ENCODE assay signal across 8 cellular contexts in the genomic region with DNA sequence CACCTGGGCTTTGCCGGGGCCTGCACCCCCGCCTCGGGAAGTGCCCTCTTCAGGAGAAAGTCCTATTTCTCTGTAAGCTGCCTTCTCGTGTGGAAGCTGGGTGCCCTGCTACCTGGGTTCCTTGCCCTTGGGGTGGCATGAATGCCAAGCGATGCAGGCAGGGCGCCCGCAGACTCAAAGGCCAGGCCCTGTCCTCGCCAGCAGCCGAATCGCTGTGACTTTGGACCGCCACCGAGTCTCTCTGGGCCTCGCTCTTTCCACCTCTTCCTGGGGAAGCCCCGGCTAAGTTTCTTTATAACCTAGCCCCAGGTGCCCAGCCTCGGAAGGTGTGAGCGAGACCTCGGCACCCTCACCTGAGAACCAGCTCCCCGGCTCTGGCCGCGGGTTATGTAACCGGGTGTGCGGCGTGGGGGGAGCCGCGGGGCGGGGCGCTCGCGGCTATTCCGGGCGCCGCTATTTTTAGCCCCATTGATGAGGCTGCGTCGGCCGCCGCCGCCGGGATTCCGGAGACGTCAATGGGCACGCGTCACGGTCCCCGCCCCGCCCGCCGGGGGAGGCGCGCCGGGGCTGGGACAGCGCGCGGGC. TPM values are rescaled to one million over a fixed set of nuclear protein-coding genes. Genes with fewer than 3 reads are reported as not detected.
A peak's percentile ranks its signal among the peaks of the same experiment; 100 is the strongest.
DNase-seq lines count a peak whose midpoint lies in the region; ATAC-seq and TF ChIP-seq lines count a peak whose summit lies in the region.

No MANE protein-coding gene starts in this region.

- H3K4me3 ChIP-seq in AG04449 (ENCODE audit: low read depth, low read length) (peak overlapping the region; percentile 62), SJSA1 (peak overlapping the region; percentile 89), thymus (ENCODE audit: low read length) (peak overlapping the region; percentile 49)

- ATAC-seq in GM19025 (IDR thresholded peaks at IDR 0.05; ENCODE audit: low read depth, unreplicated experiment) (peak; percentile 39), omental fat pad (ENCODE audit: low FRiP score) (peak; percentile 63)
- peak; percentile 53 to 61 for ATAC-seq in activated naive CD4-positive, alpha-beta T cell treated with anti-CD3 and anti-CD28 coated beads, Interleukin-2, amount 50 U/mL, for 72 hours

- CTCF ChIA-PET in AG04449 (lab: Yijun Ruan, JAX), result interaction anchor here (1.0 to 32.6 kb wide), 5 partner anchors 10 to 43 kb away, joined by 3 to 1695 read pairs (median 4); a partner anchor contains a TSS

- H3K27ac ChIP-seq in SJSA1 (peak overlapping the region; percentile 63), thymus (ENCODE audit: low read depth) (no peak overlapping the region)

- H3K36me3 Mint-ChIP-seq in activated naive CD4-positive, alpha-beta T cell treated with anti-CD3 and anti-CD28 coated beads, Interleukin-2, amount 50 U/mL, for 72 hours, result no peaks in the 10 kb centered on the region
- peaks cover 4% of the 10 kb centered on the region for H3K36me3 Mint-ChIP-seq in glutamatergic neuron (ENCODE audit: unreplicated experiment)

- 12% methylated on average over 53 of the region's 53 CpGs for WGBS in thymus

- H3K4me1 ChIP-seq in SJSA1 (replicated peaks) (peaks cover 28% of the 10 kb centered on the region), thymus (ENCODE audit: control insufficient read depth, insufficient read depth, low read length) (peaks cover 17% of the 10 kb centered on the region)

- H3K9me3 ChIP-seq in SJSA1 (replicated peaks) (0 out of 2 replicates have a peak, but pooled peaks cover 4% of the 10 kb centered on the region), thymus (ENCODE audit: control insufficient read depth) (no peaks in the 10 kb centered on the region)

- POLR2A ChIA-PET in AG04449 (lab: Yijun Ruan, JAX), result interaction anchor here (0.5 to 0.6 kb wide), 3 partner anchors 15 to 838 kb away, joined by 3 to 4 read pairs (median 3); a partner anchor contains a TSS

- H3K27me3 Mint-ChIP-seq in glutamatergic neuron (ENCODE audit: unreplicated experiment), result peaks cover 10% of the 10 kb centered on the region

- H3K27me3 ChIP-seq in SJSA1 (replicated peaks) (no peaks in the 10 kb centered on the region), thymus (ENCODE audit: control insufficient read depth, insufficient read depth) (peaks cover 19% of the 10 kb centered on the region)

- peak overlapping the region; percentile 67 for H3K4me3 Mint-ChIP-seq in glutamatergic neuron (ENCODE audit: unreplicated experiment)

- H3K36me3 ChIP-seq in SJSA1, result peaks cover 4% of the 10 kb centered on the region; the same call in 1 of the 2 replicates
- H3K36me3 ChIP-seq in thymus (ENCODE audit: control insufficient read depth, insufficient read depth), result no peaks in the 10 kb centered on the region

- H3K4me1 Mint-ChIP-seq in glutamatergic neuron (ENCODE audit: low read depth, unreplicated experiment), result peaks cover 7% of the 10 kb centered on the region

- DNase-seq in AG04449 (ENCODE audit: low read depth, low spot score), result no peak
- DNase-seq in HT-29 (ENCODE audit: low spot score), result peak; percentile 75
- DNase-seq in SJSA1 (ENCODE audit: low read depth in 1 of 2, low spot score in 2 of 2), result peak; percentile 63 to 84
- DNase-seq in activated naive CD4-positive, alpha-beta T cell treated with anti-CD3 and anti-CD28 coated beads, Interleukin-2, amount 50 U/mL, for 72 hours (ENCODE audit: low spot score in 2 of 2), result peak; percentile 73 to 82
- DNase-seq in glutamatergic neuron, result peak; percentile 72
- DNase-seq in omental fat pad (ENCODE audit: low spot score), result peak; percentile 66

- no peaks in the 10 kb centered on the region for H3K9me3 Mint-ChIP-seq in activated naive CD4-positive, alpha-beta T cell treated with anti-CD3 and anti-CD28 coated beads, Interleukin-2, amount 50 U/mL, for 72 hours
- H3K9me3 Mint-ChIP-seq in glutamatergic neuron (ENCODE audit: unreplicated experiment), result peaks cover 6% of the 10 kb centered on the region

- TF ChIP-seq CTCF in AG04449 (IDR thresholded peaks at IDR 0.05; ENCODE audit: insufficient read depth, low read length, missing control alignments) (no peak), glutamatergic neuron (IDR thresholded peaks at IDR 0.05; ENCODE audit: partially characterized antibody, unreplicated experiment) (no peak), omental fat pad (IDR thresholded peaks at IDR 0.05) (no peak)

- H3K27ac Mint-ChIP-seq in activated naive CD4-positive, alpha-beta T cell treated with anti-CD3 and anti-CD28 coated beads, Interleukin-2, amount 50 U/mL, for 72 hours, result peak overlapping the region in 1 of 2 donors; percentile 22
- H3K27ac Mint-ChIP-seq in glutamatergic neuron (ENCODE audit: unreplicated experiment), result no peak overlapping the region

RNA-seq across cellular contexts. Expression of a gene that starts 14.6 kb away (rescaled TPM):
- total RNA-seq in HT-29 (2014; rRNA removed; shearing (Covaris generic)), result 49.6 and 61.2 TPM in 2 replicates
- 3.7 and 7.0 TPM in 2 replicates for total RNA-seq in SJSA1 (2014; rRNA removed; shearing (Covaris generic))
- total RNA-seq in activated naive CD4-positive, alpha-beta T cell treated with anti-CD3 and anti-CD28 coated beads, Interleukin-2, amount 50 U/mL, for 72 hours, result 10 to 100 TPM; 29.8 to 76.0 TPM
- 8.5 TPM for total RNA-seq in glutamatergic neuron (ENCODE audit: unreplicated experiment)
- total RNA-seq in omental fat pad, result 1,000 to 10,000 TPM in 1 of 4 donors, 100 to 1,000 TPM in 2, 10 to 100 TPM in 1; 74.9 to 1,106 (median 350) TPM
- polyA plus RNA-seq in thymus, result 106 TPM

RNA-seq across cellular contexts. Expression of a gene that starts 29.9 kb away (rescaled TPM):
- 0.05 TPM in 1 of 2 replicates, not detected in the other for total RNA-seq in HT-29 (2014; rRNA removed; shearing (Covaris generic))
- total RNA-seq in SJSA1 (2014; rRNA removed; shearing (Covaris generic)), result 6.8 and 13.1 TPM in 2 replicates
- total RNA-seq in activated naive CD4-positive, alpha-beta T cell treated with anti-CD3 and anti-CD28 coated beads, Interleukin-2, amount 50 U/mL, for 72 hours, result 10 to 100 TPM in 1 of 2 donors, 1 to 10 TPM in 1; 9.9 to 32.9 TPM
- 31.3 TPM for total RNA-seq in glutamatergic neuron (ENCODE audit: unreplicated experiment)
- 10 to 100 TPM; 19.0 to 67.9 (median 29.5) TPM for total RNA-seq in omental fat pad
- 47.4 TPM for polyA plus RNA-seq in thymus

RNA-seq across cellular contexts. Expression of a gene that starts 33.1 kb away (rescaled TPM):
- total RNA-seq in HT-29 (2014; rRNA removed; shearing (Covaris generic)), result 105 and 114 TPM in 2 replicates
- 78.6 and 115 TPM in 2 replicates for total RNA-seq in SJSA1 (2014; rRNA removed; shearing (Covaris generic))
- total RNA-seq in activated naive CD4-positive, alpha-beta T cell treated with anti-CD3 and anti-CD28 coated beads, Interleukin-2, amount 50 U/mL, for 72 hours, result 10 to 100 TPM; 28.5 to 46.8 TPM
- total RNA-seq in glutamatergic neuron (ENCODE audit: unreplicated experiment) (26.2 TPM), omental fat pad (10 to 100 TPM; 33.6 to 65.5 (median 52.6) TPM)
- 36.7 TPM for polyA plus RNA-seq in thymus

RNA-seq across cellular contexts. Expression of a gene that starts 42.8 kb away (rescaled TPM):
- total RNA-seq in HT-29 (2014; rRNA removed; shearing (Covaris generic)), result not detected in 2 replicates
- not detected in 2 replicates for total RNA-seq in SJSA1 (2014; rRNA removed; shearing (Covaris generic))
- not detected for total RNA-seq in activated naive CD4-positive, alpha-beta T cell treated with anti-CD3 and anti-CD28 coated beads, Interleukin-2, amount 50 U/mL, for 72 hours
- total RNA-seq in glutamatergic neuron (ENCODE audit: unreplicated experiment) (0.88 TPM), omental fat pad (1 to 10 TPM in 3 of 4 donors, not detected in 1; 1.1 to 1.9 (median 1.1) TPM)
- 0.14 TPM for polyA plus RNA-seq in thymus
